11 cellular contexts compared by ENCODE assay signal in the genomic region with DNA sequence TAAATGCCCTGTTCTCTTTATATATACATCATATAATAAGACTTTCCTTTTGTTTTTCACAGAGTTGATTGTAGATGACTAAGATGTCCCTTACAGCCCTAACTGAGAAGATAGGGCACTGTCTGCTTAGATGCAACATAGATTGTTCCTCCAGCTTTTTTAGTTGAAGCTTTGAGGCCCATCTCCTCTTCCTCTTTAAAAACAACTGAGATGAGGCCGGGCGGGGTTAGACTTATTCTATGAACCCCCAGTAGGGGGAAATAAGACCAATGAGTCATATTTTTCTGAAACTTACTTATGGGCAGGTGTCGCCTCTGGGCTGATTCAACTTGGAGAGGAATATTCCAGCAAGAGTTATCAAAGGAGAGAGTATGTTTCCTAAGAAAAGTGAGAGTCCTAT.
DNase-seq lines count a peak whose midpoint lies in the region; ATAC-seq lines count a peak whose summit lies in the region.
"Had no signal": no experiment of that assay in that cellular context is flagged by ENCODE, and none has a peak within 500 bp of the region (broad histone marks: within the 10 kb centered on the region; RNA-seq: fewer than 3 reads in every experiment).

No MANE protein-coding gene starts in this region.

- peaks cover 40% of the 10 kb centered on the region for H3K4me1 Mint-ChIP-seq in activated naive CD4-positive, alpha-beta T cell treated with anti-CD3 and anti-CD28 coated beads for 36 hours (ENCODE audit: low read depth)
- H3K4me1 Mint-ChIP-seq in T-helper 1 cell treated with Interleukin-12 subunit alpha and Interleukin-12 subunit beta and Interleukin-4 antibody, amounts not matched to agents 30 μg/mL and 1 μg/mL, for 36 hours (ENCODE audit: low read depth): peaks cover 40% of the 10 kb centered on the region

- no peaks in the 10 kb centered on the region for H3K27me3 Mint-ChIP-seq in activated naive CD4-positive, alpha-beta T cell treated with anti-CD3 and anti-CD28 coated beads for 36 hours (ENCODE audit: low read depth)
- no peaks in the 10 kb centered on the region for H3K27me3 Mint-ChIP-seq in T-helper 1 cell treated with Interleukin-12 subunit alpha and Interleukin-12 subunit beta and Interleukin-4 antibody, amounts not matched to agents 30 μg/mL and 1 μg/mL, for 36 hours (ENCODE audit: low read depth)

- H3K4me3 ChIP-seq in thymus (ENCODE audit: low read length): no peak overlapping the region
- H3K4me3 ChIP-seq: skin epidermis had no signal

- ATAC-seq in HG03108 (IDR thresholded peaks at IDR 0.05; ENCODE audit: unreplicated experiment): peak; percentile 66
- ATAC-seq in HG02798 (IDR thresholded peaks at IDR 0.05; ENCODE audit: poor library complexity, unreplicated experiment): no peak

- H3K4me3 Mint-ChIP-seq in activated naive CD4-positive, alpha-beta T cell treated with anti-CD3 and anti-CD28 coated beads for 36 hours: peak overlapping the region; percentile 3
- H3K4me3 Mint-ChIP-seq in T-helper 1 cell treated with Interleukin-12 subunit alpha and Interleukin-12 subunit beta and Interleukin-4 antibody, amounts not matched to agents 30 μg/mL and 1 μg/mL, for 36 hours: peak overlapping the region; percentile 25

- no peaks in the 10 kb centered on the region for H3K9me3 ChIP-seq in thymus (ENCODE audit: control insufficient read depth)

- DNase-seq in activated naive CD4-positive, alpha-beta T cell treated with anti-CD3 and anti-CD28 coated beads for 36 hours: peak; percentile 75
- no peak for DNase-seq in activated naive CD4-positive, alpha-beta T cell treated with Interleukin-2 at 50 U/mL for 16 hours
- no peak for DNase-seq in AG08396 (ENCODE audit: low spot score)
- no peak for DNase-seq in AML-193 (lab: John Stamatoyannopoulos, UW)
- DNase-seq: midbrain, NCI-H1105 treated with DMSO at 0.1 percent for 48 hours had no signal

- intact Hi-C loops in activated naive CD4-positive, alpha-beta T cell treated with anti-CD3 and anti-CD28 coated beads for 36 hours (cut with micrococcal nuclease): loop anchor here (1.0 to 10.0 kb wide), 8 partner anchors 20 to 1142 kb away; a partner anchor contains a TSS

- H3K27ac Mint-ChIP-seq in activated naive CD4-positive, alpha-beta T cell treated with anti-CD3 and anti-CD28 coated beads for 36 hours: peak overlapping the region; percentile 88
- H3K27ac Mint-ChIP-seq in T-helper 1 cell treated with Interleukin-12 subunit alpha and Interleukin-12 subunit beta and Interleukin-4 antibody, amounts not matched to agents 30 μg/mL and 1 μg/mL, for 36 hours: peak overlapping the region; percentile 69

- CTCF ChIA-PET in activated naive CD4-positive, alpha-beta T cell treated with anti-CD3 and anti-CD28 coated beads for 36 hours (lab: Charles Lee): interaction anchor here (1.0 to 6.7 kb wide), 9 partner anchors 17 to 221 kb away, joined by 3 to 54 read pairs (median 4); no protein-coding TSS in a partner anchor

- H3K36me3 Mint-ChIP-seq in activated naive CD4-positive, alpha-beta T cell treated with anti-CD3 and anti-CD28 coated beads for 36 hours (ENCODE audit: low read depth): no peaks in the 10 kb centered on the region
- H3K36me3 Mint-ChIP-seq in T-helper 1 cell treated with Interleukin-12 subunit alpha and Interleukin-12 subunit beta and Interleukin-4 antibody, amounts not matched to agents 30 μg/mL and 1 μg/mL, for 36 hours (ENCODE audit: low read depth): peaks cover 4% of the 10 kb centered on the region

- H3K4me1 ChIP-seq in thymus (ENCODE audit: control insufficient read depth, insufficient read depth, low read length): peaks cover 46% of the 10 kb centered on the region

- H3K27ac ChIP-seq in thymus (ENCODE audit: low read depth): peak overlapping the region; percentile 80
- H3K27ac ChIP-seq: skin epidermis had no signal

- H3K36me3 ChIP-seq in thymus (ENCODE audit: control insufficient read depth, insufficient read depth): no peaks in the 10 kb centered on the region

- H3K9me3 Mint-ChIP-seq in activated naive CD4-positive, alpha-beta T cell treated with anti-CD3 and anti-CD28 coated beads for 36 hours: no peaks in the 10 kb centered on the region
- H3K9me3 Mint-ChIP-seq in T-helper 1 cell treated with Interleukin-12 subunit alpha and Interleukin-12 subunit beta and Interleukin-4 antibody, amounts not matched to agents 30 μg/mL and 1 μg/mL, for 36 hours: peaks cover 2% of the 10 kb centered on the region

- H3K27me3 ChIP-seq in thymus (ENCODE audit: control insufficient read depth, insufficient read depth): no peaks in the 10 kb centered on the region

- WGBS in thymus: 66% methylated on average over 3 of the region's 3 CpGs
